Comparison of ENCODE assay signal across 17 cellular contexts in genomic region chr10:31140716-31141115, GRCh38.
"Had no signal": no experiment of that assay in that cellular context is flagged by ENCODE, and none has a peak within 500 bp of the region (broad histone marks: within the 10 kb centered on the region; RNA-seq: fewer than 3 reads in every experiment).

No MANE protein-coding gene starts in this region.

- H3K4me3 Mint-ChIP-seq: endodermal cell; naive thymus-derived CD8-positive, alpha-beta T cell had no signal

- H3K4me3 ChIP-seq: colonic mucosa, heart left ventricle, mucosa of descending colon, pancreas, tibial artery, upper lobe of right lung had no signal

- H3K27ac Mint-ChIP-seq: endodermal cell, progenitor cell of endocrine pancreas had no signal

- H3K27ac ChIP-seq: colonic mucosa, heart left ventricle, pancreas, tibial artery, upper lobe of right lung had no signal

- H3K4me1 Mint-ChIP-seq: endodermal cell had no signal

- H3K27me3 Mint-ChIP-seq: progenitor cell of endocrine pancreas had no signal

- H3K9me3 ChIP-seq: colonic mucosa, heart left ventricle, mucosa of descending colon, pancreas, tibial artery, upper lobe of right lung had no signal

- H3K36me3 ChIP-seq: colonic mucosa, heart left ventricle, pancreas, tibial artery, upper lobe of right lung had no signal

- H3K27me3 ChIP-seq: colonic mucosa, heart left ventricle, pancreas, tibial artery, upper lobe of right lung had no signal

- H3K4me1 ChIP-seq: colonic mucosa, pancreas, tibial artery, upper lobe of right lung had no signal

- H3K9me3 Mint-ChIP-seq: endodermal cell; naive thymus-derived CD8-positive, alpha-beta T cell had no signal

- ATAC-seq: heart left ventricle; mucosa of descending colon; naive thymus-derived CD8-positive, alpha-beta T cell; pancreas; right cardiac atrium; upper lobe of right lung had no signal

- H3K36me3 Mint-ChIP-seq: naive thymus-derived CD8-positive, alpha-beta T cell had no signal

- DNase-seq: colonic mucosa; dermis blood vessel endothelial cell; endodermal cell; erythroblast; foreskin melanocyte; heart left ventricle; hippocampal formation; mucosa of descending colon; naive thymus-derived CD8-positive, alpha-beta T cell; pancreas; right cardiac atrium; small intestine; stimulated activated CD4-positive, alpha-beta T cell treated with anti-CD3 and anti-CD28 coated beads, Interleukin-12 subunit alpha, Interleukin-12 subunit beta, amount 100 ng/mL, for 4 hours; stimulated activated naive CD4-positive, alpha-beta T cell treated with Interleukin-2 at 50 U/mL for 16 hours; tibial artery; upper lobe of right lung had no signal
